ENCODE assay signal across 8 cellular contexts in the genomic region with DNA sequence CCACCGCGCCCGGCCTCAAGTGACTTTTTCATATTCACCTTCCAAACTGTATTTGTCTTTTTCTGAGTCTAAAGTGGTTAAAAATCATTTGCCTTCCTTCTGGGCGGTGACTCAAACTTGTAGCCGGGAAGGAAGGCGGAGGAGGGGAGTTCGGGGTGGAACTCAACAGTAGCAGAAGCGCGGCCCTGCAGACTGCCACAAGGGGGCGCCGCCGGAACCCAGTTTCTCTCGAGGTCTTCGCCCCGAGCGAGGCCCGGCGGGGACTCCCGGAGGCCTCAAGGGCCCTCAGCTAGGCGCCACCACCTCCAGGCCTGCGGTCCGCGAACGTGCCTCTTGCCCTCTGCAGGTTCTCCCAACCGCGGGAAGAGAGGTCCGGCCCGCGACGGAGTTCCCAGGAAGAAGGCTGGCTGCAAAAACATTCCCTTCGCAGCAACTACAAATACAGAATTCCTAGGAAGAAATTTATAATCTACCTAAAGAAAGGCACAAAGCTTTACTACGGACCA. TPM values are rescaled to one million over a fixed set of nuclear protein-coding genes. Genes with fewer than 3 reads are reported as not detected.
DNase-seq lines count a peak whose midpoint lies in the region; ATAC-seq and TF ChIP-seq lines count a peak whose summit lies in the region.

No MANE protein-coding gene starts in this region.

- peak overlapping the region; percentile 47 for H2AFZ ChIP-seq in neural progenitor cell (replicated peaks)

- H3K4me3 ChIP-seq in Panc1 (ENCODE audit: low read depth in 2 of 2, low read length in 2 of 2), result peak overlapping the region; percentile 23 to 42
- H3K4me3 ChIP-seq in fibroblast of mammary gland (ENCODE audit: control insufficient read depth, low read depth, low read length), result no peak overlapping the region
- no peak overlapping the region for H3K4me3 ChIP-seq in neural progenitor cell
- H3K4me3 ChIP-seq in stomach, result no peak overlapping the region

- H3K27ac ChIP-seq in Panc1 (ENCODE audit: low read length), result no peak overlapping the region
- H3K27ac ChIP-seq in neural progenitor cell, result no peak overlapping the region
- H3K27ac ChIP-seq in stomach, result peak overlapping the region in 1 of 5 donors; percentile 22

- WGBS in stomach, 5 donors, result 5 to 11% (median 6%) methylated on average over 28 to 32 of the region's 32 CpGs

- H3K27me3 ChIP-seq in Panc1 (ENCODE audit: control insufficient read depth, insufficient read depth, low read length) (peaks cover 7% of the 10 kb centered on the region; the same call in 1 of the 2 replicates), neural progenitor cell (peaks cover 13% of the 10 kb centered on the region), stomach (peaks cover 0 to 25% (median 5%) of the 10 kb centered on the region in 3 donors)

- ATAC-seq in GM19035 (IDR thresholded peaks at IDR 0.05; ENCODE audit: unreplicated experiment) (peak; percentile 89), HG03439 (IDR thresholded peaks at IDR 0.05; ENCODE audit: unreplicated experiment) (peak; percentile 79), Panc1 (peak; percentile 98)
- ATAC-seq in activated T-cell treated with anti-CD3 and anti-CD28 coated beads, Interleukin-2, amount 50 U/mL, for 72 hours (replicated peaks in 1 of 2), result peak; percentile 91 to 94

- no TSS peak for BruUV-seq in Panc1 (replicated peaks; lab: Mats Ljungman, UMichigan)

- H3K36me3 Mint-ChIP-seq in CD14-positive monocyte (no peaks in the 10 kb centered on the region), neural progenitor cell (peaks cover 1% of the 10 kb centered on the region)
- no peaks in the 10 kb centered on the region for H3K36me3 Mint-ChIP-seq in activated T-cell treated with anti-CD3 and anti-CD28 coated beads, Interleukin-2, amount 50 U/mL, for 72 hours (ENCODE audit: insufficient read depth in 2 of 2)

- POLR2A ChIA-PET in Panc1 (lab: Charles Lee), result interaction anchor here (0.6 kb wide), 1 partner anchor 17 kb away, joined by 3 read pairs; a partner anchor contains a TSS

- no peaks in the 10 kb centered on the region for H3K79me2 ChIP-seq in neural progenitor cell (ENCODE audit: low read depth)

- TF ChIP-seq EP300 in stomach (IDR thresholded peaks at IDR 0.05), result no peak

- H3K4me1 ChIP-seq in Panc1 (ENCODE audit: control insufficient read depth, insufficient read depth, low read length) (no peaks in the 10 kb centered on the region; the same call in 1 of the 2 replicates), neural progenitor cell (no peaks in the 10 kb centered on the region), stomach (peaks cover 0 to 9% (median 7%) of the 10 kb centered on the region in 4 donors)

- H3K4me2 ChIP-seq in neural progenitor cell, result no peak overlapping the region

- H3K27ac Mint-ChIP-seq in CD14-positive monocyte (no peak overlapping the region), neural progenitor cell (peak overlapping the region; percentile 66)
- no peak overlapping the region for H3K27ac Mint-ChIP-seq in activated T-cell treated with anti-CD3 and anti-CD28 coated beads, Interleukin-2, amount 50 U/mL, for 72 hours

- H3K9me3 Mint-ChIP-seq in CD14-positive monocyte, result peaks cover 0 to 6% (median 4%) of the 10 kb centered on the region in 7 donors
- peaks cover 0 to 2% of the 10 kb centered on the region in 2 donors for H3K9me3 Mint-ChIP-seq in activated T-cell treated with anti-CD3 and anti-CD28 coated beads, Interleukin-2, amount 50 U/mL, for 72 hours
- H3K9me3 Mint-ChIP-seq in neural progenitor cell, result peaks cover 5% of the 10 kb centered on the region

- H3F3A ChIP-seq in neural progenitor cell (ENCODE audit: low read depth), result no peaks in the 10 kb centered on the region

- H3K27me3 Mint-ChIP-seq in CD14-positive monocyte (ENCODE audit: low read depth in 3 of 3), result peaks cover 21 to 30% (median 29%) of the 10 kb centered on the region in 3 donors
- peaks cover 55% of the 10 kb centered on the region for H3K27me3 Mint-ChIP-seq in activated T-cell treated with anti-CD3 and anti-CD28 coated beads, Interleukin-2, amount 50 U/mL, for 72 hours (ENCODE audit: low read depth)
- H3K27me3 Mint-ChIP-seq in neural progenitor cell (ENCODE audit: insufficient read depth, low read depth), result peaks cover 9% of the 10 kb centered on the region

- no peaks in the 10 kb centered on the region for H4K20me1 ChIP-seq in neural progenitor cell (ENCODE audit: low read depth)

- CTCF ChIA-PET in Panc1 (lab: Charles Lee), result interaction anchor here (0.5 to 2.6 kb wide), 4 partner anchors 8 to 1544 kb away, joined by 4 to 8 read pairs (median 4); no protein-coding TSS in a partner anchor

- H3K9me3 ChIP-seq in Panc1 (ENCODE audit: control insufficient read depth, insufficient read depth, low read depth, low read length), result no peaks in the 10 kb centered on the region
- H3K9me3 ChIP-seq in neural progenitor cell (ENCODE audit: low read depth), result no peaks in the 10 kb centered on the region
- peaks cover 0 to 4% (median 0%) of the 10 kb centered on the region in 4 donors for H3K9me3 ChIP-seq in stomach

- H3K4me1 Mint-ChIP-seq in CD14-positive monocyte (peaks cover 3% of the 10 kb centered on the region), neural progenitor cell (peaks cover 2% of the 10 kb centered on the region)
- peaks cover 27% of the 10 kb centered on the region for H3K4me1 Mint-ChIP-seq in activated T-cell treated with anti-CD3 and anti-CD28 coated beads, Interleukin-2, amount 50 U/mL, for 72 hours (ENCODE audit: low read depth)

- intact Hi-C loops in CD14-positive monocyte (cut with micrococcal nuclease), result no loop called here
- intact Hi-C loops in Panc1 (cut with micrococcal nuclease; ENCODE audit: unreplicated experiment), result no loop called here
- intact Hi-C loops in stomach (cut with DNase I; ENCODE audit: low total_unique reads), result loop anchor here (10.0 kb wide), 1 partner anchor 67 kb away; no protein-coding TSS in a partner anchor

- H3K4me3 Mint-ChIP-seq in CD14-positive monocyte (peak overlapping the region in 1 of 2 donors; percentile 58), neural progenitor cell (no peak overlapping the region)
- H3K4me3 Mint-ChIP-seq in activated T-cell treated with anti-CD3 and anti-CD28 coated beads, Interleukin-2, amount 50 U/mL, for 72 hours, result peak overlapping the region; percentile 47 to 50

- H3K36me3 ChIP-seq in Panc1 (ENCODE audit: control insufficient read depth, insufficient read depth, low read length) (no peaks in the 10 kb centered on the region), neural progenitor cell (no peaks in the 10 kb centered on the region), stomach (no peaks in the 10 kb centered on the region)

- TF ChIP-seq CTCF in CD14-positive monocyte (IDR thresholded peaks at IDR 0.05) (peak; percentile 94), Panc1 (IDR thresholded peaks at IDR 0.05) (peak; percentile 98), fibroblast of mammary gland (conservative IDR thresholded peaks at IDR 0.05; ENCODE audit: control insufficient read depth, insufficient read depth, low read depth, low read length) (peak; percentile 76), neural progenitor cell (IDR thresholded peaks at IDR 0.05) (peak; percentile 97), stomach (IDR thresholded peaks at IDR 0.05) (peak in 5 of 7 experiments; percentile 80 to 92 (median 89))

- TF ChIP-seq POLR2A in stomach (IDR thresholded peaks at IDR 0.05), result no peak

- no peak overlapping the region for H3K9ac ChIP-seq in neural progenitor cell

- in situ Hi-C loops in Panc1 (cut with HindIII; ENCODE audit: low pct_unique_long_range_greater_than_20kb, low sequenced_read_pairs), result no loop called here

- DNase-seq in CD14-positive monocyte (ENCODE audit: low spot score) (peak; percentile 73), Panc1 (ENCODE audit: low read depth, low spot score) (no peak), fibroblast of mammary gland (ENCODE audit: low read depth) (peak; percentile 77), neural progenitor cell (ENCODE audit: low spot score) (peak; percentile 92), stomach (peak; percentile 92)
- DNase-seq in activated T-cell treated with anti-CD3 and anti-CD28 coated beads, Interleukin-2, amount 50 U/mL, for 72 hours, result peak; percentile 92 to 95

RNA-seq across cellular contexts. Expression of a gene that starts 16.8 kb away (rescaled TPM):
- 1 to 10 TPM; 2.9 to 3.2 TPM for polyA plus RNA-seq in CD14-positive monocyte
- total RNA-seq in Panc1 (2021; ENCODE audit: unreplicated experiment), result 114 TPM
- polyA plus RNA-seq in Panc1 (2012; ENCODE audit: insufficient read length), result 256 TPM
- total RNA-seq in activated T-cell treated with anti-CD3 and anti-CD28 coated beads, Interleukin-2, amount 50 U/mL, for 72 hours, result 10 to 100 TPM; 42.8 to 58.7 TPM
- 84.6 and 146 TPM in 2 replicates for total RNA-seq in neural progenitor cell (ENCODE audit: low replicate concordance)
- total RNA-seq in stomach, result 1,000 to 10,000 TPM in 1 of 5 donors, 100 to 1,000 TPM in 2, 10 to 100 TPM in 2; 35.6 to 1,030 (median 105) TPM
- 10 to 100 TPM; 26.9 to 40.8 (median 32.2) TPM for polyA plus RNA-seq in stomach

Comparison
In these comparisons a context has a peak if more than half of its experiments do, and no peak if none do; other contexts are left out.
1. H3K4me3 ChIP-seq: peak in Panc1 (2 of 2); none in fibroblast of mammary gland (single experiment), neural progenitor cell (single experiment) and stomach (0 of 4).
2. Peak in every context shown above with its lines, with median percentiles within 50 percentile points of each other: CTCF ChIP-seq and ATAC-seq.